Comparison of ENCODE assay signal across 14 cellular contexts in the genomic region with DNA sequence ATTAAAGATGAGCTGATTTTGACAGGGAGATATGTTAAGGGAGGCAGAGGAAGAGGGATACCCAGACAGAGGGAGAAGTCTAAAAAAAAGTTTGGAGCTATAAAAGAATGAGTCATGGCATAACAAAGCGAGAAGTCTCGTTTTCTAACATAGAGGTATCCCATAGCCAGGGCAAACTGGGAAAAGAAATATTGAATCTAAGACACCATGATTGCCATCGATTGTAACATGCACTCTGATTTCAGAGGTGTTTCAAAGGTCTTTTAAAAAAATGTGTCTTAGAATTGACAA.
DNase-seq lines count a peak whose midpoint lies in the region; ATAC-seq and TF ChIP-seq lines count a peak whose summit lies in the region.
"Had no signal": no experiment of that assay in that cellular context is flagged by ENCODE, and none has a peak within 500 bp of the region (broad histone marks: within the 10 kb centered on the region; RNA-seq: fewer than 3 reads in every experiment).

No MANE protein-coding gene starts in this region.

- H3K9ac ChIP-seq in mucosa of rectum (ENCODE audit: low read depth in 1 of 2, low read length in 2 of 2), result no peak overlapping the region

- H3K4me3 ChIP-seq in right atrium auricular region, result no peak overlapping the region
- no peak overlapping the region for H3K4me3 ChIP-seq in mucosa of rectum (ENCODE audit: low read length in 2 of 2)
- H3K4me3 ChIP-seq: colonic mucosa had no signal

- peak overlapping the region; percentile 60 to 61 for H3K27ac ChIP-seq in right atrium auricular region
- H3K27ac ChIP-seq in mucosa of rectum (ENCODE audit: low read depth in 2 of 2, low read length in 2 of 2), result peak overlapping the region; percentile 29 to 66
- H3K27ac ChIP-seq: colonic mucosa had no signal

- DNase-seq in right atrium auricular region (ENCODE audit: low spot score) (no peak), cardiac septum (ENCODE audit: low spot score) (no peak), chondrocyte (ENCODE audit: low spot score) (no peak), DMS53 treated with DMSO at 0.1 percent for 48 hours (lab: John Stamatoyannopoulos, UW; ENCODE audit: unreplicated experiment) (no peak), DMS53 (lab: John Stamatoyannopoulos, UW) (no peak), NCI-H1930 (lab: John Stamatoyannopoulos, UW) (no peak)
- DNase-seq: NCI-H1048; stimulated activated CD4-positive, alpha-beta T cell treated with anti-CD3 and anti-CD28 coated beads, Interleukin-12 subunit alpha, Interleukin-12 subunit beta, amount 100 ng/mL, for 4 hours had no signal

- ATAC-seq in HG03521 (IDR thresholded peaks at IDR 0.05; ENCODE audit: unreplicated experiment), result no peak

- TF ChIP-seq CTCF in right atrium auricular region (IDR thresholded peaks at IDR 0.05), result no peak
- TF ChIP-seq CTCF in chondrocyte (IDR thresholded peaks at IDR 0.05), result no peak

- H3K4me1 Mint-ChIP-seq in chondrocyte (ENCODE audit: low read depth), result peaks cover 17% of the 10 kb centered on the region
- H3K4me1 Mint-ChIP-seq: activated naive CD4-positive, alpha-beta T cell treated with anti-CD3 and anti-CD28 coated beads, Interleukin-2, amount 50 U/mL, for 24 hours; neural crest cell had no signal

- H3K36me3 ChIP-seq in right atrium auricular region (no peaks in the 10 kb centered on the region), mucosa of rectum (ENCODE audit: control insufficient read depth in 2 of 2, insufficient read depth in 2 of 2, low read length in 2 of 2) (no peaks in the 10 kb centered on the region)
- H3K36me3 ChIP-seq: colonic mucosa had no signal

- H3K9me3 ChIP-seq in right atrium auricular region, result no peaks in the 10 kb centered on the region
- no peaks in the 10 kb centered on the region for H3K9me3 ChIP-seq in mucosa of rectum (ENCODE audit: control insufficient read depth in 2 of 2, low read length in 2 of 2)
- H3K9me3 ChIP-seq: colonic mucosa had no signal

- no peaks in the 10 kb centered on the region for H3K36me3 Mint-ChIP-seq in chondrocyte (ENCODE audit: low read depth)
- H3K36me3 Mint-ChIP-seq: activated naive CD4-positive, alpha-beta T cell treated with anti-CD3 and anti-CD28 coated beads, Interleukin-2, amount 50 U/mL, for 24 hours; type B pancreatic cell had no signal

- H3K4me1 ChIP-seq in right atrium auricular region (peaks cover 0 to 8% of the 10 kb centered on the region in 2 donors), mucosa of rectum (ENCODE audit: control insufficient read depth in 2 of 2, insufficient read depth in 2 of 2, low read length in 2 of 2) (peaks cover 3 to 14% of the 10 kb centered on the region in 2 donors)
- H3K4me1 ChIP-seq: colonic mucosa had no signal

- H3K4me3 Mint-ChIP-seq in chondrocyte (ENCODE audit: unreplicated experiment), result no peak overlapping the region
- H3K4me3 Mint-ChIP-seq: activated naive CD4-positive, alpha-beta T cell treated with anti-CD3 and anti-CD28 coated beads, Interleukin-2, amount 50 U/mL, for 24 hours; neural crest cell; type B pancreatic cell had no signal

- H3K27me3 Mint-ChIP-seq in chondrocyte (ENCODE audit: low read depth), result no peaks in the 10 kb centered on the region
- H3K27me3 Mint-ChIP-seq: activated naive CD4-positive, alpha-beta T cell treated with anti-CD3 and anti-CD28 coated beads, Interleukin-2, amount 50 U/mL, for 24 hours; type B pancreatic cell had no signal

- peak overlapping the region; percentile 90 for H3K27ac Mint-ChIP-seq in chondrocyte (ENCODE audit: unreplicated experiment)
- H3K27ac Mint-ChIP-seq: activated naive CD4-positive, alpha-beta T cell treated with anti-CD3 and anti-CD28 coated beads, Interleukin-2, amount 50 U/mL, for 24 hours; type B pancreatic cell had no signal

- H3K9me3 Mint-ChIP-seq in chondrocyte (ENCODE audit: low read depth), result peaks cover 8% of the 10 kb centered on the region
- H3K9me3 Mint-ChIP-seq: activated naive CD4-positive, alpha-beta T cell treated with anti-CD3 and anti-CD28 coated beads, Interleukin-2, amount 50 U/mL, for 24 hours; type B pancreatic cell had no signal

- H3K27me3 ChIP-seq in right atrium auricular region (no peaks in the 10 kb centered on the region), mucosa of rectum (ENCODE audit: control insufficient read depth in 2 of 2, insufficient read depth in 2 of 2, low read length in 2 of 2) (no peaks in the 10 kb centered on the region)
- H3K27me3 ChIP-seq: colonic mucosa had no signal

- intact Hi-C loops in cardiac septum (cut with DNase I), result loop anchor here (2.0 to 5.0 kb wide), 3 partner anchors 143 to 189 kb away; a partner anchor contains a TSS
